Comparison of ENCODE assay signal across 26 cellular contexts in the genomic region with DNA sequence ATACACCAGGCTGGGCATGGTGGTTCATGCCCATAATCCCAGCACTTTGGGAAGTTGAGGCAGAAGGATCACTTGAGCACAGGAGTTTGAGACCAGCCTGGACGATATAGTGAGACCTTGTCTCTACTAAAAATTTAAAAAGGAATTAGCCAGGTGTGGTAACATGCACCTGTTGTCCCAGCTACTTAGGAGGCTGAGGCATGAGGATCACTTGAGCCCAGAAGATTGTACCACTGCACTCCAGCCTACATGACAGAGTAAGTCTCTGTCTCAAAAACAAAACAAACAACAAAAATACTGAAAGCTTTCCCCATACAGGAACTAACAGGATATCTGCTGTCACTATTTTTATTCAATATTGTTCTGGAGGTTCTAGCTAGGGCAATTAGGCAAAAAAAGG.
"Had no signal": no experiment of that assay in that cellular context is flagged by ENCODE, and none has a peak within 500 bp of the region (broad histone marks: within the 10 kb centered on the region; RNA-seq: fewer than 3 reads in every experiment).

No MANE protein-coding gene starts in this region.

- H3K79me2 ChIP-seq: hepatocyte, parathyroid adenoma had no signal

- H3K27me3 ChIP-seq: dorsolateral prefrontal cortex, foreskin keratinocyte, gastroesophageal sphincter, heart left ventricle, hepatocyte, left lung, right lobe of liver, suprapubic skin, transverse colon, vagina had no signal

- H3K9me3 Mint-ChIP-seq: natural killer cell treated with Interleukin-12 subunit alpha and Interleukin-12 subunit beta and Interleukin-15 and Interleukin-18, amount 100 ng/mL, for 72 hours had no signal

- ATAC-seq: foreskin keratinocyte; gastroesophageal sphincter; heart left ventricle; left cardiac atrium; left lung; mucosa of descending colon; natural killer cell treated with Interleukin-12 subunit alpha and Interleukin-12 subunit beta and Interleukin-15 and Interleukin-18, amount 100 ng/mL, for 72 hours; right lobe of liver; stimulated activated naive CD8-positive, alpha-beta T cell treated with anti-CD3 and anti-CD28 coated beads, Interleukin-15, amount 100 ng/mL, for 72 hours had no signal

- H3K4me1 Mint-ChIP-seq: mesothelial cell of epicardium; naive B cell; stimulated activated naive CD8-positive, alpha-beta T cell treated with anti-CD3 and anti-CD28 coated beads, Interleukin-15, amount 100 ng/mL, for 72 hours had no signal

- DNase-seq: dorsolateral prefrontal cortex; effector CD4-positive, alpha-beta T cell; foreskin keratinocyte; heart left ventricle; left cardiac atrium; left lung; mesenchymal stem cell; mucosa of descending colon; naive B cell; right lobe of liver; small intestine; stimulated activated CD4-positive, alpha-beta T cell treated with anti-CD3 and anti-CD28 coated beads, Interleukin-15, amount 100 ng/mL, for 24 hours; stimulated activated CD4-positive, alpha-beta T cell treated with anti-CD3 and anti-CD28 coated beads, Interleukin-2, amount 100 ng/mL, for 48 hours; stimulated activated naive CD4-positive, alpha-beta T cell; stimulated activated naive CD8-positive, alpha-beta T cell treated with anti-CD3 and anti-CD28 coated beads, Interleukin-15, amount 100 ng/mL, for 72 hours; transverse colon had no signal

- H3K9me3 ChIP-seq: mucosa of descending colon, neutrophil, right lobe of liver, suprapubic skin, transverse colon, vagina had no signal

- H3K36me3 Mint-ChIP-seq: natural killer cell treated with Interleukin-12 subunit alpha and Interleukin-12 subunit beta and Interleukin-15 and Interleukin-18, amount 100 ng/mL, for 72 hours had no signal

- H3K4me1 ChIP-seq: foreskin keratinocyte, gastroesophageal sphincter, heart left ventricle, left lung, parathyroid adenoma, right lobe of liver, suprapubic skin, transverse colon, vagina had no signal

- H2AFZ ChIP-seq: hepatocyte, parathyroid adenoma had no signal

- H3K4me3 Mint-ChIP-seq: mesothelial cell of epicardium; naive B cell; natural killer cell treated with Interleukin-12 subunit alpha and Interleukin-12 subunit beta and Interleukin-15 and Interleukin-18, amount 100 ng/mL, for 72 hours; neural crest cell; stimulated activated naive CD8-positive, alpha-beta T cell treated with anti-CD3 and anti-CD28 coated beads, Interleukin-15, amount 100 ng/mL, for 72 hours had no signal

- H3K36me3 ChIP-seq: gastroesophageal sphincter, heart left ventricle, left lung, neutrophil, right lobe of liver, suprapubic skin, transverse colon, vagina had no signal

- H3K27ac Mint-ChIP-seq: mesothelial cell of epicardium; naive B cell; natural killer cell treated with Interleukin-12 subunit alpha and Interleukin-12 subunit beta and Interleukin-15 and Interleukin-18, amount 100 ng/mL, for 72 hours; progenitor cell of endocrine pancreas; stimulated activated naive CD8-positive, alpha-beta T cell treated with anti-CD3 and anti-CD28 coated beads, Interleukin-15, amount 100 ng/mL, for 72 hours had no signal

- H3K4me3 ChIP-seq: dorsolateral prefrontal cortex, gastroesophageal sphincter, heart left ventricle, hepatocyte, left lung, mucosa of descending colon, right lobe of liver, suprapubic skin, transverse colon, vagina had no signal

- H3K27ac ChIP-seq: dorsolateral prefrontal cortex, foreskin keratinocyte, gastroesophageal sphincter, heart left ventricle, hepatocyte, left lung, neutrophil, parathyroid adenoma, right lobe of liver, suprapubic skin, transverse colon, vagina had no signal
